ENCODE assay signal across 8 cellular contexts in genomic region chr9:134024828-134025605, GRCh38. TPM values are rescaled to one million over a fixed set of nuclear protein-coding genes. Genes with fewer than 3 reads are reported as not detected.
A peak's percentile ranks its signal among the peaks of the same experiment; 100 is the strongest.
DNase-seq lines count a peak whose midpoint lies in the region; ATAC-seq and TF ChIP-seq lines count a peak whose summit lies in the region.

BRD3OS (plus strand) TSS chr9:134025481; CDS start chr9:134026748, 1,267 bp downstream.

- ATAC-seq in HG02642 (IDR thresholded peaks at IDR 0.05; ENCODE audit: poor library complexity, unreplicated experiment) (peak; percentile 94), Right ventricle myocardium inferior (peak; percentile 97)
- peak; percentile 88 for ATAC-seq in activated naive CD8-positive, alpha-beta T cell treated with anti-CD3 and anti-CD28 coated beads, Interleukin-2, amount 10 ng/mL, durations not matched to agents 7 days and 5 days (ENCODE audit: low read depth)

- H3K9me3 Mint-ChIP-seq in activated naive CD8-positive, alpha-beta T cell treated with anti-CD3 and anti-CD28 coated beads, Interleukin-2, amount 10 ng/mL, durations not matched to agents 7 days and 5 days, result no peaks in the 10 kb centered on the region

- no peaks in the 10 kb centered on the region for H3K36me3 Mint-ChIP-seq in activated naive CD8-positive, alpha-beta T cell treated with anti-CD3 and anti-CD28 coated beads, Interleukin-2, amount 10 ng/mL, durations not matched to agents 7 days and 5 days

- peak; percentile 100 for DNase-seq in GM04504 (ENCODE audit: low read depth)
- peak; percentile 93 for DNase-seq in NCI-H128 (lab: John Stamatoyannopoulos, UW; ENCODE audit: unreplicated experiment)
- DNase-seq in SW 1271 (lab: John Stamatoyannopoulos, UW), result peak; percentile 96 to 98
- DNase-seq in activated naive CD8-positive, alpha-beta T cell treated with anti-CD3 and anti-CD28 coated beads, Interleukin-2, amount 10 ng/mL, durations not matched to agents 7 days and 5 days, result peak; percentile 90
- DNase-seq in Right ventricle myocardium inferior (ENCODE audit: missing footprints), result peak; percentile 99
- peak; percentile 94 to 98 (median 96) for DNase-seq in ovary
- peak; percentile 97 for DNase-seq in thyroid gland

- 0 to 1% (median 0%) methylated on average over 18 to 43 of the region's 43 CpGs for WGBS in ovary, 3 donors
- 12% methylated on average over 6 of the region's 43 CpGs for WGBS in thyroid gland, 2 donors

- peak within 1 kb of the TSS; percentile 86 for H3K4me3 Mint-ChIP-seq in activated naive CD8-positive, alpha-beta T cell treated with anti-CD3 and anti-CD28 coated beads, Interleukin-2, amount 10 ng/mL, durations not matched to agents 7 days and 5 days

- TF ChIP-seq EP300 in ovary (IDR thresholded peaks at IDR 0.05), result no peak

- H3K27me3 Mint-ChIP-seq in activated naive CD8-positive, alpha-beta T cell treated with anti-CD3 and anti-CD28 coated beads, Interleukin-2, amount 10 ng/mL, durations not matched to agents 7 days and 5 days, result peaks cover 5% of the 10 kb centered on the region

- H3K36me3 ChIP-seq in ovary (no peaks in the 10 kb centered on the region), thyroid gland (no peaks in the 10 kb centered on the region)

- H3K27ac ChIP-seq in ovary, result peak within 1 kb of the TSS; percentile 62 to 79
- H3K27ac ChIP-seq in thyroid gland, result peak within 1 kb of the TSS in 2 of 3 donors; percentile 40 to 56

- intact Hi-C loops in Right ventricle myocardium inferior (cut with DNase I), result loop anchor here (1.0 kb wide), 1 partner anchor 43 kb away; the partner anchor contains the start of gene BRD3
- intact Hi-C loops in ovary (cut with DNase I), result loop anchor here in 1 of 4 donors (10.0 kb wide), 1 partner anchor 110 kb away; the partner anchor contains the start of gene WDR5
- intact Hi-C loops in thyroid gland (cut with DNase I), result loop anchor here (5.0 kb wide), 1 partner anchor 42 kb away; the partner anchor contains the start of gene BRD3

- POLR2A ChIA-PET in activated naive CD8-positive, alpha-beta T cell treated with anti-CD3 and anti-CD28 coated beads, Interleukin-2, amount 10 ng/mL, durations not matched to agents 7 days and 5 days (lab: Charles Lee), result interaction anchor here (0.7 to 2.6 kb wide), 6 partner anchors 32 to 111 kb away, joined by 3 to 19 read pairs (median 7); partner anchors contain the start of gene WDR5

- H3K9me3 ChIP-seq in ovary, result no peaks in the 10 kb centered on the region
- no peaks in the 10 kb centered on the region for H3K9me3 ChIP-seq in thyroid gland

- H3K27ac Mint-ChIP-seq in activated naive CD8-positive, alpha-beta T cell treated with anti-CD3 and anti-CD28 coated beads, Interleukin-2, amount 10 ng/mL, durations not matched to agents 7 days and 5 days, result peak within 1 kb of the TSS; percentile 48

- TF ChIP-seq POLR2A in ovary (IDR thresholded peaks at IDR 0.05), result peak; percentile 21
- peak in 1 of 2 donors; percentile 57 for TF ChIP-seq POLR2A in thyroid gland (IDR thresholded peaks at IDR 0.05)

- peaks cover 3% of the 10 kb centered on the region for H3K4me1 Mint-ChIP-seq in activated naive CD8-positive, alpha-beta T cell treated with anti-CD3 and anti-CD28 coated beads, Interleukin-2, amount 10 ng/mL, durations not matched to agents 7 days and 5 days

- no peaks in the 10 kb centered on the region for H3K27me3 ChIP-seq in ovary
- H3K27me3 ChIP-seq in thyroid gland, result no peaks in the 10 kb centered on the region

- TF ChIP-seq CTCF in ovary (IDR thresholded peaks at IDR 0.05) (no peak), thyroid gland (IDR thresholded peaks at IDR 0.05) (peak in 1 of 6 experiments; percentile 31)

- H3K4me3 ChIP-seq in ovary (peak within 1 kb of the TSS; percentile 96), thyroid gland (replicated peaks in 1 of 3) (peak within 1 kb of the TSS; percentile 86 to 95 (median 87))

- H3K4me1 ChIP-seq in ovary (ENCODE audit: insufficient read depth) (peaks cover 5% of the 10 kb centered on the region), thyroid gland (peaks cover 8 to 10% of the 10 kb centered on the region in 2 donors)

RNA-seq across cellular contexts. Expression of gene BRD3OS, which starts in this region (rescaled TPM):
- total RNA-seq in activated naive CD8-positive, alpha-beta T cell treated with anti-CD3 and anti-CD28 coated beads, Interleukin-2, amount 10 ng/mL, durations not matched to agents 7 days and 5 days, result 10 to 100 TPM; 14.2 to 17.0 TPM
- total RNA-seq in Right ventricle myocardium inferior (6.2 TPM), ovary (10 to 100 TPM; 14.5 to 26.3 (median 21.1) TPM), thyroid gland (10 to 100 TPM; 26.4 to 29.3 (median 27.2) TPM)
- 10 to 100 TPM; 17.1 to 28.1 TPM for polyA plus RNA-seq in ovary

Comparison
In these comparisons a context has a peak if more than half of its experiments do, and no peak if none do; other contexts are left out.
1. Peak in every context shown above with its lines: DNase-seq, ATAC-seq, H3K4me3 ChIP-seq and H3K27ac ChIP-seq.